In genomic region chr12:57954768-57955167, GRCh38 we compare ENCODE assay signal across 24 cellular contexts.
"Had no signal": no experiment of that assay in that cellular context is flagged by ENCODE, and none has a peak within 500 bp of the region (broad histone marks: within the 10 kb centered on the region; RNA-seq: fewer than 3 reads in every experiment).

No MANE protein-coding gene starts in this region.

- H3K9me3 ChIP-seq: neutrophil, vagina had no signal

- H3K4me1 Mint-ChIP-seq: immature natural killer cell, neural crest cell had no signal

- H3K4me3 Mint-ChIP-seq: effector memory CD8-positive, alpha-beta T cell; immature natural killer cell; natural killer cell treated with Interleukin-12 subunit alpha and Interleukin-12 subunit beta and Interleukin-15 and Interleukin-18, amount 100 ng/mL, for 72 hours; neural crest cell; stimulated activated naive B cell treated with anti-CD40 and anti-IgM and Interleukin-4, amounts not matched to agents 10 μg/mL and 1 μg/mL and 100 μg/mL, for 72 hours; stimulated activated naive CD8-positive, alpha-beta T cell treated with anti-CD3 and anti-CD28 coated beads, Interleukin-15, Interleukin-2, amounts not matched to agents 100 ng/mL and 50 ng/mL, for 24 hours had no signal

- ATAC-seq: effector memory CD8-positive, alpha-beta T cell; heart right ventricle; left ventricle myocardium superior; lower lobe of right lung; natural killer cell treated with Interleukin-12 subunit alpha and Interleukin-12 subunit beta and Interleukin-15 and Interleukin-18, amount 100 ng/mL, for 72 hours; right lobe of liver; stimulated activated naive B cell treated with anti-CD40 and anti-IgM and Interleukin-4, amounts not matched to agents 10 μg/mL and 1 μg/mL and 100 μg/mL, for 72 hours had no signal

- DNase-seq: cortex of kidney; effector memory CD8-positive, alpha-beta T cell; erythroblast; esophagus squamous epithelium; foreskin melanocyte; glutamatergic neuron; heart right ventricle; hippocampal formation; immature natural killer cell; left ventricle myocardium superior; lower lobe of right lung; right lobe of liver; small intestine; stimulated activated CD4-positive, alpha-beta T cell treated with anti-CD3 and anti-CD28 coated beads, Interleukin-15, amount 100 ng/mL, for 24 hours; stimulated activated CD4-positive, alpha-beta T cell treated with anti-CD3 and anti-CD28 coated beads, Interleukin-2, amount 100 ng/mL, for 48 hours; stimulated activated naive B cell treated with anti-CD40 and anti-IgM and Interleukin-4, amounts not matched to agents 10 μg/mL and 1 μg/mL and 100 μg/mL, for 72 hours; trophoblast cell had no signal

- H3K4me1 ChIP-seq: esophagus squamous epithelium, heart right ventricle, lower lobe of right lung, parathyroid adenoma, right lobe of liver, vagina had no signal

- H3K27me3 ChIP-seq: esophagus squamous epithelium, heart right ventricle, neutrophil, right lobe of liver, vagina had no signal

- H3K27ac Mint-ChIP-seq: effector memory CD8-positive, alpha-beta T cell; natural killer cell treated with Interleukin-12 subunit alpha and Interleukin-12 subunit beta and Interleukin-15 and Interleukin-18, amount 100 ng/mL, for 72 hours; progenitor cell of endocrine pancreas; stimulated activated naive B cell treated with anti-CD40 and anti-IgM and Interleukin-4, amounts not matched to agents 10 μg/mL and 1 μg/mL and 100 μg/mL, for 72 hours; stimulated activated naive CD8-positive, alpha-beta T cell treated with anti-CD3 and anti-CD28 coated beads, Interleukin-15, Interleukin-2, amounts not matched to agents 100 ng/mL and 50 ng/mL, for 24 hours had no signal

- H3K4me3 ChIP-seq: esophagus squamous epithelium, heart right ventricle, lower lobe of right lung, right lobe of liver, vagina had no signal

- H3K27ac ChIP-seq: esophagus squamous epithelium, heart right ventricle, lower lobe of right lung, neutrophil, parathyroid adenoma, right lobe of liver, vagina had no signal

- H3K27me3 Mint-ChIP-seq: effector memory CD8-positive, alpha-beta T cell; natural killer cell treated with Interleukin-12 subunit alpha and Interleukin-12 subunit beta and Interleukin-15 and Interleukin-18, amount 100 ng/mL, for 72 hours; progenitor cell of endocrine pancreas; stimulated activated naive B cell treated with anti-CD40 and anti-IgM and Interleukin-4, amounts not matched to agents 10 μg/mL and 1 μg/mL and 100 μg/mL, for 72 hours; stimulated activated naive CD8-positive, alpha-beta T cell treated with anti-CD3 and anti-CD28 coated beads, Interleukin-15, Interleukin-2, amounts not matched to agents 100 ng/mL and 50 ng/mL, for 24 hours had no signal
